In genomic region chr11:72842644-72843330, GRCh38 we compare ENCODE assay signal across 14 cellular contexts.
"Had no signal": no experiment of that assay in that cellular context is flagged by ENCODE, and none has a peak within 500 bp of the region (broad histone marks: within the 10 kb centered on the region; RNA-seq: fewer than 3 reads in every experiment).

No MANE protein-coding gene starts in this region.

- H3K9me3 ChIP-seq: gastroesophageal sphincter, thyroid gland had no signal

- H3K4me3 ChIP-seq: cardiac muscle cell, coronary artery, gastroesophageal sphincter, lung, thyroid gland had no signal

- DNase-seq: activated B cell treated with CpG ODN at 0.5 μM for 24 hours; activated CD4-positive, alpha-beta T cell treated with anti-CD3 and anti-CD28 coated beads, Interleukin-2, amount 50 U/mL, for 1 hour; activated effector memory CD4-positive, alpha-beta T cell treated with anti-CD3 and anti-CD28 coated beads, Interleukin-2, amount 50 U/mL, for 16 hours; effector CD4-positive, alpha-beta T cell; stimulated activated CD4-positive, alpha-beta T cell treated with anti-CD3 and anti-CD28 coated beads, Interleukin-15, amount 100 ng/mL, for 24 hours; stimulated activated CD4-positive, alpha-beta T cell treated with anti-CD3 and anti-CD28 coated beads, Interleukin-4, amount 100 ng/mL, for 24 hours; T-helper 2 cell; thyroid gland had no signal

- H3K27ac ChIP-seq: cardiac muscle cell, coronary artery, gastroesophageal sphincter, thyroid gland had no signal

- H3K4me1 ChIP-seq: gastroesophageal sphincter, thyroid gland had no signal

- H3K27me3 ChIP-seq: cardiac muscle cell, gastroesophageal sphincter, thyroid gland had no signal

- ATAC-seq: gastroesophageal sphincter; natural killer cell treated with Interleukin-12 subunit alpha and Interleukin-12 subunit beta and Interleukin-15 and Interleukin-18, amount 100 ng/mL, for 72 hours; SK-N-SH treated with all-trans-retinoic acid at 6 μM for 48 hours had no signal
